1 cellular context compared by ENCODE assay signal in the genomic region with DNA sequence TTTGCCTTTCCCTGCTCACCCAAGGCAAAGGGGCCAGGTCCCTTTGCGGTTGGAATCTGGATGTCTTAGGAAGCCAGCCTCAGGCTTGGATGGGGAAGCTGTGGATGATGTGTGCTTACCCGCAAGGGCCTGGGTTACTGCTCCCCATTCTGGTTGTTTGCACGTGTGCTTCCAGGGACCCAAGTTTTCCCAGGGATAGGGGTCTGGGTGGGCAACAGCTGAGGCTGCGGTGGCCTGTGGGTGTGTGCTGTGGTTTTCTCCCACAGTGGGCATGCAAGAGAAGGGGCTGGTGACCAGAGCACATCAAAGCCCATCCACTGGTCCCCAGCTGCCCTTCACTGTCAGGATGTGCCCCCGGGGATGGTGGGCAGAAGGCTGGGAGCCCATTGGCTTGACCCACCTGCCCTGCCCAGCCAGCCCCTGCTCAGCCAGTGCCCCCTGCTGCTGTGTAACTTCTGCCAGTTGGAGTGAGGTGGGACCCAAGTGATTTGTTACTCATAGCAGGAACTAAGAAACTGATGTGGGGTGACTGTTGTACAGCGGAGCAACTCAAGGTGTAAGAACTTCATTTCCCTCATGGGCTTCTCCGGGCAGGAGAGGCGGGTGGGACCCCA.
TF ChIP-seq lines count a peak whose summit lies in the region.

No MANE protein-coding gene starts in this region.

TF ChIP-seq in H1, 55 proteins besides CTCF, POLR2A, EP300 and RAD21:
- TF ChIP-seq CHD1 (IDR thresholded peaks at IDR 0.05; ENCODE audit: low read depth, low read length) (no peak), ASH2L (IDR thresholded peaks at IDR 0.05; ENCODE audit: low read length) (no peak), SIRT6 (IDR thresholded peaks at IDR 0.05; ENCODE audit: low read length) (no peak), RNF2 (IDR thresholded peaks at IDR 0.05; ENCODE audit: borderline replicate concordance, low read depth, low read length, missing control alignments, poor library complexity, severe bottlenecking) (no peak)
